23 cellular contexts compared by ENCODE assay signal in genomic region chr5:180631549-180632392, GRCh38. TPM values are rescaled to one million over a fixed set of nuclear protein-coding genes. Genes with fewer than 3 reads are reported as not detected.
DNase-seq lines count a peak whose midpoint lies in the region; ATAC-seq and TF ChIP-seq lines count a peak whose summit lies in the region.
"Had no signal": no experiment of that assay in that cellular context is flagged by ENCODE, and none has a peak within 500 bp of the region (broad histone marks: within the 10 kb centered on the region; RNA-seq: fewer than 3 reads in every experiment).

No MANE protein-coding gene starts in this region.

- H3K27me3 ChIP-seq in right lobe of liver = no peaks in the 10 kb centered on the region
- H3K27me3 ChIP-seq: BE2C, neutrophil, vagina had no signal

- no peak for TF ChIP-seq POLR2A in right lobe of liver (IDR thresholded peaks at IDR 0.05)

- ATAC-seq in right lobe of liver = no peak
- no peak for ATAC-seq in GM21529 (IDR thresholded peaks at IDR 0.05; ENCODE audit: unreplicated experiment)

- H3K9me3 ChIP-seq in right lobe of liver = no peaks in the 10 kb centered on the region
- H3K9me3 ChIP-seq: BE2C, neutrophil, vagina had no signal

- no peaks in the 10 kb centered on the region for H3K4me1 ChIP-seq in right lobe of liver
- H3K4me1 ChIP-seq: BE2C, vagina had no signal

- intact Hi-C loops in right lobe of liver (cut with DNase I) = no loop called here

- no peak for TF ChIP-seq CTCF in right lobe of liver (IDR thresholded peaks at IDR 0.05)

- peak; percentile 4 for DNase-seq in DMS79 treated with DMSO at 0.1 percent for 48 hours (lab: John Stamatoyannopoulos, UW)
- DNase-seq in DMS79 (lab: John Stamatoyannopoulos, UW) = no peak
- DNase-seq in NOMO-1 treated with DMSO at 0.1 percent for 48 hours (lab: John Stamatoyannopoulos, UW; ENCODE audit: unreplicated experiment) = peak; percentile 76
- DNase-seq in NOMO-1 treated with dmso at 0.1 percent for 144 hours (lab: John Stamatoyannopoulos, UW; ENCODE audit: unreplicated experiment) = no peak
- peak; percentile 44 for DNase-seq in SKM-1 (lab: John Stamatoyannopoulos, UW; ENCODE audit: unreplicated experiment)
- peak in 2 of 3 donors; percentile 17 to 48 for DNase-seq in right lobe of liver
- DNase-seq in activated effector memory CD4-positive, alpha-beta T cell treated with Interleukin-2 at 50 U/mL for 16 hours = no peak
- DNase-seq: activated CD4-positive, alpha-beta T cell treated with anti-CD3 and anti-CD28 coated beads, Interleukin-2, amount 50 U/mL, for 48 hours; activated naive CD4-positive, alpha-beta T cell treated with anti-CD3 and anti-CD28 coated beads, Interleukin-2, amount 10 ng/mL, durations not matched to agents 7 days and 5 days; anterior cingulate cortex; BE2C; central memory CD4-positive, alpha-beta T cell; NCI-H2081; retina; stimulated activated CD4-positive, alpha-beta T cell treated with anti-CD3 and anti-CD28 coated beads, Interleukin-12 subunit alpha, Interleukin-12 subunit beta, amount 100 ng/mL, for 4 hours; stimulated activated CD8-positive, alpha-beta memory T cell treated with anti-CD3 and anti-CD28 coated beads, Interleukin-4, amount 100 ng/mL, for 48 hours; WERI-Rb-1 had no signal

- WGBS in right lobe of liver (ENCODE audit: insufficient coverage, low coverage, low lambda C conversion rate, missing lambda C conversion rate) = 69% methylated on average over 8 of the region's 36 CpGs

- H3K4me3 ChIP-seq in right lobe of liver = no peak overlapping the region
- H3K4me3 ChIP-seq: vagina had no signal

- no peak overlapping the region for H3K27ac ChIP-seq in right lobe of liver
- H3K27ac ChIP-seq: neutrophil, vagina, WERI-Rb-1 had no signal

- no peaks in the 10 kb centered on the region for H3K36me3 ChIP-seq in right lobe of liver
- H3K36me3 ChIP-seq: BE2C, neutrophil, vagina, WERI-Rb-1 had no signal

RNA-seq across cellular contexts. Expression of gene FLT4, which starts 17.6 kb away (rescaled TPM):
- 10 to 100 TPM in 1 of 6 experiments, 1 to 10 TPM in 5; 5.3 to 15.1 (median 8.0) TPM for total RNA-seq in right lobe of liver

RNA-seq across cellular contexts. Expression of gene SCGB3A1, which starts 40.5 kb away (rescaled TPM):
- 1 to 10 TPM in 1 of 6 experiments, under 1 TPM in 1, not detected in 4; 0.57 to 3.3 TPM for total RNA-seq in right lobe of liver
- total RNA-seq: A172, frontal cortex, mononuclear cell, vagina had no signal

Comparison
In these comparisons a context has a peak if more than half of its experiments do, and no peak if none do; other contexts are left out.
1. DNase-seq: peak in DMS79 treated with DMSO at 0.1 percent for 48 hours (single experiment), NOMO-1 treated with DMSO at 0.1 percent for 48 hours (single experiment), SKM-1 (single experiment) and right lobe of liver (2 of 3); none in DMS79 (single experiment), NOMO-1 treated with dmso at 0.1 percent for 144 hours (single experiment) and activated effector memory CD4-positive, alpha-beta T cell treated with Interleukin-2 at 50 U/mL for 16 hours (single experiment).